In genomic region chr7:47458057-47458456, GRCh38 we compare ENCODE assay signal across 9 cellular contexts.
DNase-seq lines count a peak whose midpoint lies in the region; ATAC-seq lines count a peak whose summit lies in the region.
"Had no signal": no experiment of that assay in that cellular context is flagged by ENCODE, and none has a peak within 500 bp of the region (broad histone marks: within the 10 kb centered on the region; RNA-seq: fewer than 3 reads in every experiment).

No MANE protein-coding gene starts in this region.

- no peaks in the 10 kb centered on the region for H3K4me1 Mint-ChIP-seq in activated CD4-positive, alpha-beta T cell treated with anti-CD3 and anti-CD28 coated beads, Interleukin-2, amount 10 ng/mL, durations not matched to agents 24 days and 14 days

- no peaks in the 10 kb centered on the region for H3K36me3 Mint-ChIP-seq in activated CD4-positive, alpha-beta T cell treated with anti-CD3 and anti-CD28 coated beads, Interleukin-2, amount 10 ng/mL, durations not matched to agents 24 days and 14 days (ENCODE audit: low read depth)

- peak; percentile 93 for DNase-seq in A172 (ENCODE audit: low spot score)
- DNase-seq in HUDEP-2 (lab: John Stamatoyannopoulos, UW; ENCODE audit: unreplicated experiment in 76 of 76), result peak in 67 of 76 experiments; percentile 6 to 87 (median 58)
- DNase-seq in dermis blood vessel endothelial cell, result peak; percentile 74
- peak; percentile 83 to 95 for DNase-seq in lung microvascular endothelial cell (ENCODE audit: low read depth in 2 of 2)
- DNase-seq in ACHN, result no peak
- no peak for DNase-seq in activated CD4-positive, alpha-beta T cell treated with anti-CD3 and anti-CD28 coated beads, Interleukin-2, amount 10 ng/mL, durations not matched to agents 24 days and 14 days
- no peak for DNase-seq in GF-D8 (lab: John Stamatoyannopoulos, UW)
- DNase-seq: NCI-H1436 had no signal

- intact Hi-C loops in activated CD4-positive, alpha-beta T cell treated with anti-CD3 and anti-CD28 coated beads, Interleukin-2, amount 10 ng/mL, durations not matched to agents 24 days and 14 days (cut with micrococcal nuclease), result no loop called here

- no peak for ATAC-seq in HG02571 (IDR thresholded peaks at IDR 0.05; ENCODE audit: unreplicated experiment)

- no peak overlapping the region for H3K4me3 Mint-ChIP-seq in activated CD4-positive, alpha-beta T cell treated with anti-CD3 and anti-CD28 coated beads, Interleukin-2, amount 10 ng/mL, durations not matched to agents 24 days and 14 days

- in situ Hi-C loops in ACHN (cut with HindIII; ENCODE audit: low pct_ligation_motif_present, low pct_unique_long_range_greater_than_20kb, low sequenced_read_pairs), result no loop called here

- H3K27me3 Mint-ChIP-seq in activated CD4-positive, alpha-beta T cell treated with anti-CD3 and anti-CD28 coated beads, Interleukin-2, amount 10 ng/mL, durations not matched to agents 24 days and 14 days, result no peaks in the 10 kb centered on the region

- H3K27ac Mint-ChIP-seq in activated CD4-positive, alpha-beta T cell treated with anti-CD3 and anti-CD28 coated beads, Interleukin-2, amount 10 ng/mL, durations not matched to agents 24 days and 14 days, result no peak overlapping the region

- no peaks in the 10 kb centered on the region for H3K9me3 Mint-ChIP-seq in activated CD4-positive, alpha-beta T cell treated with anti-CD3 and anti-CD28 coated beads, Interleukin-2, amount 10 ng/mL, durations not matched to agents 24 days and 14 days

Comparison
In these comparisons a context has a peak if more than half of its experiments do, and no peak if none do; other contexts are left out.
1. DNase-seq: peak in A172 (single experiment), HUDEP-2 (67 of 76), dermis blood vessel endothelial cell (single experiment) and lung microvascular endothelial cell (2 of 2); none in ACHN (single experiment), activated CD4-positive, alpha-beta T cell treated with anti-CD3 and anti-CD28 coated beads, Interleukin-2, amount 10 ng/mL, durations not matched to agents 24 days and 14 days (single experiment) and GF-D8 (single experiment).